Comparison of ENCODE assay signal across 1 cellular context in genomic region chr3:8488877-8489865, GRCh38.
TF ChIP-seq lines count a peak whose summit lies in the region.

No MANE protein-coding gene starts in this region.

TF ChIP-seq in IMR-90, 13 proteins besides CTCF, POLR2A, EP300 and RAD21 (continued from another document):
- TF ChIP-seq, protein P1, sequence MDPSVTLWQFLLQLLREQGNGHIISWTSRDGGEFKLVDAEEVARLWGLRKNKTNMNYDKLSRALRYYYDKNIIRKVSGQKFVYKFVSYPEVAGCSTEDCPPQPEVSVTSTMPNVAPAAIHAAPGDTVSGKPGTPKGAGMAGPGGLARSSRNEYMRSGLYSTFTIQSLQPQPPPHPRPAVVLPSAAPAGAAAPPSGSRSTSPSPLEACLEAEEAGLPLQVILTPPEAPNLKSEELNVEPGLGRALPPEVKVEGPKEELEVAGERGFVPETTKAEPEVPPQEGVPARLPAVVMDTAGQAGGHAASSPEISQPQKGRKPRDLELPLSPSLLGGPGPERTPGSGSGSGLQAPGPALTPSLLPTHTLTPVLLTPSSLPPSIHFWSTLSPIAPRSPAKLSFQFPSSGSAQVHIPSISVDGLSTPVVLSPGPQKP (IDR thresholded peaks at IDR 0.05; ENCODE audit: borderline replicate concordance, low read depth, low read length) = no peak
- TF ChIP-seq SMC3 (IDR thresholded peaks at IDR 0.05; ENCODE audit: low read depth, low read length) (no peak), CHD1 (IDR thresholded peaks at IDR 0.05; ENCODE audit: low read depth, low read length) (no peak), CEBPB (IDR thresholded peaks at IDR 0.05; ENCODE audit: low read depth, low read length) (no peak), BHLHE40 (IDR thresholded peaks at IDR 0.05; ENCODE audit: low read depth, low read length) (no peak), MAFK (IDR thresholded peaks at IDR 0.05; ENCODE audit: low read depth, low read length) (no peak)
